9 cellular contexts compared by ENCODE assay signal in genomic region chr9:113151696-113152630, GRCh38. TPM values are rescaled to one million over a fixed set of nuclear protein-coding genes. Genes with fewer than 3 reads are reported as not detected.
DNase-seq lines count a peak whose midpoint lies in the region; ATAC-seq, FAIRE-seq and TF ChIP-seq lines count a peak whose summit lies in the region.
"Had no signal": no experiment of that assay in that cellular context is flagged by ENCODE, and none has a peak within 500 bp of the region (broad histone marks: within the 10 kb centered on the region; RNA-seq: fewer than 3 reads in every experiment).

No MANE protein-coding gene starts in this region.

- DNase-seq in SIG-M5 treated with dmso at 0.1 percent for 504 hours (lab: John Stamatoyannopoulos, UW; ENCODE audit: unreplicated experiment) = peak; percentile 49
- DNase-seq in SIG-M5 (lab: John Stamatoyannopoulos, UW) = no peak
- peak; percentile 8 for DNase-seq in amniotic epithelial cell (ENCODE audit: low read depth)
- DNase-seq in kidney = no peak
- no peak for DNase-seq in globus pallidus (ENCODE audit: low spot score)

- H3K4me1 ChIP-seq in kidney (ENCODE audit: control insufficient read depth in 1 of 2, insufficient read depth in 1 of 2, low read depth in 1 of 2, low read length in 2 of 2) (peaks cover 9 to 14% of the 10 kb centered on the region in 2 donors), subcutaneous abdominal adipose tissue (ENCODE audit: control insufficient read depth in 5 of 5, insufficient read depth in 5 of 5, low read length in 5 of 5) (peaks cover 10 to 61% (median 53%) of the 10 kb centered on the region in 5 donors)

- no peaks in the 10 kb centered on the region for H3K9me3 ChIP-seq in kidney (ENCODE audit: control insufficient read depth in 1 of 2, low read length in 2 of 2)
- H3K9me3 ChIP-seq in subcutaneous abdominal adipose tissue (ENCODE audit: control insufficient read depth in 5 of 5, low read length in 5 of 5) = no peaks in the 10 kb centered on the region

- intact Hi-C loops in kidney (cut with DNase I) = no loop called here

- H3K27me3 ChIP-seq in subcutaneous abdominal adipose tissue (ENCODE audit: control insufficient read depth in 5 of 5, insufficient read depth in 4 of 5, low read length in 5 of 5) = no peaks in the 10 kb centered on the region

- ATAC-seq in GM21528 (IDR thresholded peaks at IDR 0.05; ENCODE audit: low FRiP score, unreplicated experiment) (no peak), HG03025 (IDR thresholded peaks at IDR 0.05; ENCODE audit: low FRiP score, unreplicated experiment) (no peak)

- H3K9ac ChIP-seq in kidney (ENCODE audit: low read length in 2 of 2) (peak overlapping the region in 1 of 2 donors; percentile 79), subcutaneous abdominal adipose tissue (ENCODE audit: low read length in 5 of 5) (peak overlapping the region; percentile 63 to 96 (median 92))

- H3K36me3 ChIP-seq in kidney (ENCODE audit: control insufficient read depth in 1 of 2, insufficient read depth in 2 of 2, low read length in 2 of 2) = peaks cover 0 to 2% of the 10 kb centered on the region in 2 donors
- peaks cover 0 to 7% (median 2%) of the 10 kb centered on the region in 5 donors for H3K36me3 ChIP-seq in subcutaneous abdominal adipose tissue (ENCODE audit: control insufficient read depth in 5 of 5, insufficient read depth in 5 of 5, low read length in 5 of 5)

- no peak for TF ChIP-seq CTCF in kidney (IDR thresholded peaks at IDR 0.05; ENCODE audit: borderline replicate concordance, extremely low read depth, insufficient read depth)

- no peak for FAIRE-seq in kidney (lab: Jason Lieb, UNC)
- FAIRE-seq: A204.1 had no signal

- H3K27ac ChIP-seq in kidney (ENCODE audit: low read depth in 2 of 2, low read length in 2 of 2) = peak overlapping the region in 1 of 2 donors; percentile 37
- peak overlapping the region; percentile 91 for H3K27ac ChIP-seq in subcutaneous abdominal adipose tissue (ENCODE audit: low read depth, low read length)

- H3K4me3 ChIP-seq in kidney (ENCODE audit: low read length in 2 of 2) (peak overlapping the region; percentile 70 to 85), subcutaneous abdominal adipose tissue (ENCODE audit: low read depth in 1 of 5, low read length in 5 of 5) (peak overlapping the region; percentile 71 to 94 (median 92))

RNA-seq across cellular contexts. Expression of gene SLC31A2, which starts 1.2 kb away (rescaled TPM):
- 10.6 TPM for total RNA-seq in kidney
- polyA plus RNA-seq in kidney (ENCODE audit: insufficient read depth, low read depth, low replicate concordance) = 18.6 TPM

Comparison
In these comparisons a context has a peak if more than half of its experiments do, and no peak if none do; other contexts are left out.
1. DNase-seq: peak in SIG-M5 treated with dmso at 0.1 percent for 504 hours (single experiment) and amniotic epithelial cell (single experiment); none in SIG-M5 (single experiment), kidney (single experiment) and globus pallidus (single experiment).